20 cellular contexts compared by ENCODE assay signal in the genomic region with DNA sequence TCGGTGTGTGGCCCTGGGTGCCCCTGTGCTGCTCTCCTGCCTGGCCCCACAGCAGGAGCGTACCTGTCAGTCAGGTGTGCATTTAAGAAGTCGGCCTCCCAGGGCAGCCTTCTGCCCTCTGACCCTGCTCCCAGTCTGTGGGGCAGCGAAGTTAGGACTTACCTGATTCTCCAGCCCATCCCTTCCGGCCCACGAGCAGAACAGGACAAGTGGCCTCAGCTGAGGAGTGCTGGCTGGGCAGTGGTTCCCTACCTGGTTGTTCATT. TPM values are rescaled to one million over a fixed set of nuclear protein-coding genes. Genes with fewer than 3 reads are reported as not detected.
DNase-seq lines count a peak whose midpoint lies in the region; ATAC-seq, FAIRE-seq and TF ChIP-seq lines count a peak whose summit lies in the region.
"Had no signal": no experiment of that assay in that cellular context is flagged by ENCODE, and none has a peak within 500 bp of the region (broad histone marks: within the 10 kb centered on the region; RNA-seq: fewer than 3 reads in every experiment).

No MANE protein-coding gene starts in this region.

- DNase-seq in H9 (no peak), body of pancreas (peak in 2 of 4 donors; percentile 6 to 13), mesenchymal stem cell (no peak), upper lobe of right lung (peak; percentile 45), HTR-8/SVneo (ENCODE audit: insufficient read length, low spot score) (no peak), Right ventricle myocardium inferior (ENCODE audit: missing footprints) (no peak)
- no peak for DNase-seq in activated T-cell treated with anti-CD3 and anti-CD28 coated beads, Interleukin-2, amount 50 U/mL, for 4 hours
- DNase-seq: ACHN; CD4-positive, CD25-positive, alpha-beta regulatory T cell; COR-L47; DMS 273 treated with DMSO at 0.1 percent for 48 hours; NCI-H1105; NCI-H1694; NCI-H510A treated with DMSO at 0.1 percent for 48 hours; NCI-H82; PC-3; RPMI8226 had no signal

- H4K8ac ChIP-seq in H9 (replicated peaks; ENCODE audit: insufficient read length, low read depth, low read length): no peak overlapping the region
- no peak overlapping the region for H4K8ac ChIP-seq in mesenchymal stem cell (ENCODE audit: low read length)

- H2AFZ ChIP-seq in H9 (ENCODE audit: low read length) (no peak overlapping the region), mesenchymal stem cell (ENCODE audit: low read depth, low read length) (no peak overlapping the region)

- no peaks in the 10 kb centered on the region for H3K23me2 ChIP-seq in H9 (ENCODE audit: insufficient read length, low read depth, low read length, poor library complexity, severe bottlenecking)

- H3K23ac ChIP-seq in H9 (ENCODE audit: insufficient read length, low read depth, low read length) (no peak overlapping the region), mesenchymal stem cell (ENCODE audit: low read length in 2 of 2) (no peak overlapping the region)

- H3K14ac ChIP-seq in H9 (ENCODE audit: insufficient read depth, low read length) (no peak overlapping the region; the same call in 1 of the 2 replicates), mesenchymal stem cell (ENCODE audit: low read length in 2 of 2) (no peak overlapping the region)

- H3K4me1 ChIP-seq in H9 (ENCODE audit: insufficient read depth, low read length) (peaks cover 38% of the 10 kb centered on the region), body of pancreas (peaks cover 53% of the 10 kb centered on the region), mesenchymal stem cell (ENCODE audit: control insufficient read depth, insufficient read depth, low read depth, low read length) (peaks cover 22% of the 10 kb centered on the region), upper lobe of right lung (peaks cover 18% of the 10 kb centered on the region)

- intact Hi-C loops in body of pancreas (cut with DNase I) (no loop called here), upper lobe of right lung (cut with DNase I) (no loop called here), Right ventricle myocardium inferior (cut with DNase I) (no loop called here)

- ATAC-seq in body of pancreas: no peak
- ATAC-seq in upper lobe of right lung: no peak
- ATAC-seq in Right ventricle myocardium inferior: no peak
- no peak for ATAC-seq in activated T-cell treated with anti-CD3 and anti-CD28 coated beads, Interleukin-2, amount 50 U/mL, for 4 hours
- ATAC-seq: PC-3 had no signal

- H3K9me3 ChIP-seq in H9 (ENCODE audit: control insufficient read depth, low read depth, low read length) (no peaks in the 10 kb centered on the region), body of pancreas (no peaks in the 10 kb centered on the region), mesenchymal stem cell (ENCODE audit: control insufficient read depth, low read length) (no peaks in the 10 kb centered on the region), upper lobe of right lung (no peaks in the 10 kb centered on the region)
- H3K9me3 ChIP-seq: HAP-1 had no signal

- H2BK5ac ChIP-seq in H9 (ENCODE audit: insufficient read length, low read length) (no peak overlapping the region), mesenchymal stem cell (ENCODE audit: low read depth, low read length, poor library complexity, severe bottlenecking) (no peak overlapping the region)

- TF ChIP-seq POLR2A in body of pancreas (IDR thresholded peaks at IDR 0.05): no peak

- no peak overlapping the region for H2BK20ac ChIP-seq in H9 (ENCODE audit: low read depth, low read length, poor library complexity, severe bottlenecking)

- H3K4me3 Mint-ChIP-seq in H9: peak overlapping the region in 1 of 2 experiments; percentile 48; a peak in 3 of 5 replicates
- no peak overlapping the region for H3K4me3 Mint-ChIP-seq in activated T-cell treated with anti-CD3 and anti-CD28 coated beads, Interleukin-2, amount 50 U/mL, for 4 hours
- H3K4me3 Mint-ChIP-seq: CD4-positive, CD25-positive, alpha-beta regulatory T cell had no signal

- peaks cover 62 to 81% (median 70%) of the 10 kb centered on the region in 3 experiments for H3K36me3 Mint-ChIP-seq in H9 (ENCODE audit: insufficient read depth in 1 of 3, low read depth in 3 of 3)
- no peaks in the 10 kb centered on the region for H3K36me3 Mint-ChIP-seq in activated T-cell treated with anti-CD3 and anti-CD28 coated beads, Interleukin-2, amount 50 U/mL, for 4 hours (ENCODE audit: insufficient read depth)
- H3K36me3 Mint-ChIP-seq: CD4-positive, CD25-positive, alpha-beta regulatory T cell had no signal

- H3K56ac ChIP-seq in H9 (ENCODE audit: insufficient read length, low read depth, low read length): no peak overlapping the region

- H3K4me3 ChIP-seq in body of pancreas: no peak overlapping the region
- no peak overlapping the region for H3K4me3 ChIP-seq in mesenchymal stem cell (ENCODE audit: insufficient read depth in 1 of 2, low read depth in 1 of 2, low read length in 2 of 2)
- H3K4me3 ChIP-seq in upper lobe of right lung: no peak overlapping the region
- H3K4me3 ChIP-seq: HAP-1, K562 had no signal

- H3K36me3 ChIP-seq in body of pancreas (replicated peaks in 1 of 2; ENCODE audit: insufficient read depth in 1 of 2, low read depth in 2 of 2): peaks cover 0 to 1% of the 10 kb centered on the region in 2 donors
- H3K36me3 ChIP-seq in mesenchymal stem cell (ENCODE audit: control insufficient read depth in 1 of 2, insufficient read depth in 2 of 2, low read depth in 1 of 2, low read length in 2 of 2): peaks cover 50 to 53% of the 10 kb centered on the region in 2 experiments
- peaks cover 25% of the 10 kb centered on the region for H3K36me3 ChIP-seq in upper lobe of right lung

- H3K27me3 Mint-ChIP-seq in H9 (ENCODE audit: low read depth): no peaks in the 10 kb centered on the region; the same call in 1 of the 2 replicates
- H3K27me3 Mint-ChIP-seq in activated T-cell treated with anti-CD3 and anti-CD28 coated beads, Interleukin-2, amount 50 U/mL, for 4 hours (ENCODE audit: low read depth): peaks cover 7% of the 10 kb centered on the region

- TF ChIP-seq CTCF in H9 (conservative IDR thresholded peaks at IDR 0.05): no peak
- TF ChIP-seq CTCF in body of pancreas (IDR thresholded peaks at IDR 0.05): no peak
- no peak for TF ChIP-seq CTCF in upper lobe of right lung (IDR thresholded peaks at IDR 0.05)

- H3K4me1 Mint-ChIP-seq in H9: peaks cover 90 to 94% of the 10 kb centered on the region in 2 experiments
- no peaks in the 10 kb centered on the region for H3K4me1 Mint-ChIP-seq in activated T-cell treated with anti-CD3 and anti-CD28 coated beads, Interleukin-2, amount 50 U/mL, for 4 hours (ENCODE audit: low read depth)
- H3K4me1 Mint-ChIP-seq: CD4-positive, CD25-positive, alpha-beta regulatory T cell had no signal

- H3K79me2 ChIP-seq in H9 (ENCODE audit: insufficient read depth, low read length): peaks cover 92% of the 10 kb centered on the region; the same call in 1 of the 2 replicates

- H2AK5ac ChIP-seq in H9 (ENCODE audit: insufficient read length, low read length) (no peak overlapping the region), mesenchymal stem cell (ENCODE audit: low read length, severe bottlenecking) (no peak overlapping the region)

- peak overlapping the region; percentile 77 to 90 (median 88); a peak in 6 of 7 replicates for H3K27ac Mint-ChIP-seq in H9
- H3K27ac Mint-ChIP-seq: CD4-positive, CD25-positive, alpha-beta regulatory T cell had no signal

- H3K79me1 ChIP-seq in H9 (ENCODE audit: insufficient read depth, low read depth, low read length, poor library complexity, severe bottlenecking) (peaks cover 8% of the 10 kb centered on the region), mesenchymal stem cell (replicated peaks; ENCODE audit: low read length, poor library complexity, severe bottlenecking) (peaks cover 32% of the 10 kb centered on the region)

- H3K4me2 ChIP-seq in H9 (ENCODE audit: insufficient read depth, insufficient read length, low read length) (no peak overlapping the region), mesenchymal stem cell (ENCODE audit: low read length, poor library complexity, severe bottlenecking) (no peak overlapping the region)

- no peak overlapping the region for H3K4ac ChIP-seq in H9 (ENCODE audit: low read depth, low read length)
- no peak overlapping the region for H3K4ac ChIP-seq in mesenchymal stem cell (ENCODE audit: low read depth in 1 of 2, low read length in 2 of 2)

- no peak overlapping the region for H3K27ac ChIP-seq in H9 (ENCODE audit: insufficient read length, low read depth, low read length)
- H3K27ac ChIP-seq in body of pancreas: peak overlapping the region; percentile 68 to 85 (median 72)
- no peak overlapping the region for H3K27ac ChIP-seq in mesenchymal stem cell (ENCODE audit: low read length, poor library complexity, severe bottlenecking)
- no peak overlapping the region for H3K27ac ChIP-seq in upper lobe of right lung

- no CpG with 5 or more reads among the region's 6 CpGs for WGBS in H9 (ENCODE audit: extremely low coverage, insufficient read length, low lambda C conversion rate)
- 70 to 71% methylated on average over 1 to 6 of the region's 6 CpGs for WGBS in body of pancreas, 2 donors
- 97% methylated on average over 6 of the region's 6 CpGs for WGBS in mesenchymal stem cell

- no peaks in the 10 kb centered on the region for H3K27me3 ChIP-seq in H9 (ENCODE audit: insufficient read depth, low read length)
- H3K27me3 ChIP-seq in body of pancreas: no peaks in the 10 kb centered on the region
- no peaks in the 10 kb centered on the region for H3K27me3 ChIP-seq in mesenchymal stem cell (ENCODE audit: control insufficient read depth in 1 of 2, insufficient read depth in 1 of 2, low read length in 2 of 2)
- no peaks in the 10 kb centered on the region for H3K27me3 ChIP-seq in upper lobe of right lung

- peaks cover 4% of the 10 kb centered on the region for H4K20me1 ChIP-seq in H9 (ENCODE audit: control insufficient read depth, insufficient read depth, insufficient read length)

- H4K5ac ChIP-seq in H9 (ENCODE audit: insufficient read length, low read depth, low read length): no peak overlapping the region

- H2BK15ac ChIP-seq in H9 (ENCODE audit: low read depth, low read length) (no peak overlapping the region), mesenchymal stem cell (ENCODE audit: low read depth, poor library complexity, severe bottlenecking) (no peak overlapping the region)

- H4K91ac ChIP-seq in H9 (ENCODE audit: insufficient read length, low read depth, low read length) (no peak overlapping the region), mesenchymal stem cell (ENCODE audit: low read length) (peak overlapping the region; percentile 9)

- no peaks in the 10 kb centered on the region for H3K9me3 Mint-ChIP-seq in H9
- no peaks in the 10 kb centered on the region for H3K9me3 Mint-ChIP-seq in activated T-cell treated with anti-CD3 and anti-CD28 coated beads, Interleukin-2, amount 50 U/mL, for 4 hours

- no peak overlapping the region for H2BK12ac ChIP-seq in H9 (ENCODE audit: insufficient read length, low read depth, low read length)
- H2BK12ac ChIP-seq in mesenchymal stem cell (ENCODE audit: low read length in 2 of 2): peak overlapping the region in 1 of 2 experiments; percentile 25

- H3K18ac ChIP-seq in H9 (ENCODE audit: insufficient read length, low read depth, low read length) (no peak overlapping the region), mesenchymal stem cell (ENCODE audit: low read depth in 1 of 2, low read length in 2 of 2) (no peak overlapping the region)

- no peak for FAIRE-seq in HTR-8/SVneo (lab: Jason Lieb, UNC)
- FAIRE-seq: G401.6, K562 had no signal

- no peak overlapping the region for H2BK120ac ChIP-seq in H9 (ENCODE audit: low read depth, low read length, poor library complexity, severe bottlenecking)
- H2BK120ac ChIP-seq in mesenchymal stem cell (ENCODE audit: low read depth, low read length): no peak overlapping the region

- no peak overlapping the region for H3K9ac ChIP-seq in H9 (ENCODE audit: extremely low read depth, insufficient read length, low read length)
- no peak overlapping the region for H3K9ac ChIP-seq in mesenchymal stem cell (ENCODE audit: low read length)

- no peak overlapping the region for H3T11ph ChIP-seq in H9 (ENCODE audit: low read length)

RNA-seq across cellular contexts. Expression of gene CTBP2, which starts 24.7 kb away (rescaled TPM):
- total RNA-seq in H9 (2021): 212 and 218 TPM in 2 replicates
- total RNA-seq in body of pancreas: 10 to 100 TPM; 32.0 to 49.0 TPM
- polyA plus RNA-seq in mesenchymal stem cell (2013, experiment 1 of 2): 58.2 TPM
- 55.7 TPM for polyA plus RNA-seq in mesenchymal stem cell (2013, experiment 2 of 2)
- total RNA-seq in upper lobe of right lung: 66.7 TPM
- 31.3 TPM for total RNA-seq in Right ventricle myocardium inferior
- 1 to 10 TPM; 1.0 to 1.4 (median 1.3) TPM for total RNA-seq in activated T-cell treated with anti-CD3 and anti-CD28 coated beads, Interleukin-2, amount 50 U/mL, for 4 hours

Comparison
In these comparisons a context has a peak if more than half of its experiments do, and no peak if none do; other contexts are left out.
1. H3K27ac ChIP-seq: peak in body of pancreas (4 of 4); none in H9 (single experiment), mesenchymal stem cell (single experiment) and upper lobe of right lung (single experiment).
2. RNA of gene CTBP2, which starts 24.7 kb away (total RNA-seq): 212 to 218 TPM in H9, 66.7 TPM in upper lobe of right lung (single experiment), 32.0 to 49.0 TPM in body of pancreas and 31.3 TPM in Right ventricle myocardium inferior (single experiment); 1.0 to 1.4 TPM in activated T-cell treated with anti-CD3 and anti-CD28 coated beads, Interleukin-2, amount 50 U/mL, for 4 hours; every median in the first group is over 10 times any median in the second.